8 cellular contexts compared by ENCODE assay signal in the genomic region with DNA sequence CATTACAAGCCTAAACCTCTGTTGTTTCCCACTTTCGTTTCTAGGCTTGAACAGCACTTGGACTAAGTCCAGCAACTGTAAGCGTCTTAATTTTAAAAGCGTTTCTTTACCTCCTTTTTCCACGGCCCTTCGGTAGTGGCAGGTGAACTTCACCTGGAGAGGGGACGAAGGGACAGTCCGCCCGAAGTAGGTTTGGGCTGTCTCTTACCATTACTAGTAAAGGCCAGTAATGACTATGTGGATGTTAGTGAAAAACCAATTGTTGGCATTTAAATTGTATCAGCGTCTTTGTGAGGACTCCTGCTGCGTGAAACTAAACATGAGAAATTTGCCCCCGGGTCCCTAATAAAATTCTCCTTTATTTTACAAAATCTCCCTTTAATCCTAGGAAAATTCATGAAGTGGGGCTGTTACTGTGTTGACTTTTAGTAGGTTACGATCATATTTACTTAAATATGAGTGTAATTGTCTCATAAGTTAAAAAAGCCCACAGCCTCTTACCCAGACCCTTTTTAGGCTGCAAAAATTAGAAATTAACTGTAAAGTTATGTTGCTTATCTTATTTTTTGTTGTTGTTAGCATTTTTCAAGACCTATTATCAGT. TPM values are rescaled to one million over a fixed set of nuclear protein-coding genes. Genes with fewer than 3 reads are reported as not detected.
DNase-seq lines count a peak whose midpoint lies in the region; ATAC-seq, FAIRE-seq and TF ChIP-seq lines count a peak whose summit lies in the region.

No MANE protein-coding gene starts in this region.

- peaks cover 58% of the 10 kb centered on the region for H3K79me2 ChIP-seq in mammary epithelial cell (ENCODE audit: insufficient read depth, low read length)
- peaks cover 57% of the 10 kb centered on the region for H3K79me2 ChIP-seq in HepG2 (ENCODE audit: insufficient read depth, low read length)

- no peak for TF ChIP-seq CTCF in mammary epithelial cell (conservative IDR thresholded peaks at IDR 0.05 in 1 of 2, IDR thresholded peaks at IDR 0.05 in 1 of 2; ENCODE audit: extremely low read depth in 1 of 2, insufficient read depth in 1 of 2, low read depth in 1 of 2, low read length in 2 of 2)
- no peak for TF ChIP-seq CTCF in HepG2 (CRISPR knock-in tag; IDR thresholded peaks at IDR 0.05)
- TF ChIP-seq CTCF in thyroid gland (IDR thresholded peaks at IDR 0.05): no peak

- no peak for TF ChIP-seq RAD21 in HepG2 (CRISPR knock-in tag; IDR thresholded peaks at IDR 0.05)

- FAIRE-seq in HepG2 (lab: Jason Lieb, UNC): no peak

- peak overlapping the region; percentile 92 for H3K27ac ChIP-seq in mammary epithelial cell (ENCODE audit: insufficient read depth, low read depth, low read length)
- H3K27ac ChIP-seq in HepG2 (ENCODE audit: extremely low read length, insufficient read depth, low read length): peak overlapping the region; percentile 98
- peak overlapping the region; percentile 99 to 100 (median 100) for H3K27ac ChIP-seq in thyroid gland

- dilution Hi-C loops in mammary epithelial cell (cut with HindIII; ENCODE audit: low sequenced_read_pairs): no loop called here

- H3K4me3 ChIP-seq in Jurkat, Clone E6-1 (ENCODE audit: low read length): peak overlapping the region; percentile 94
- H3K4me3 ChIP-seq in mammary epithelial cell (replicated peaks in 1 of 3; ENCODE audit: insufficient read depth in 1 of 3, low read depth in 2 of 3, low read length in 3 of 3) (peak overlapping the region; percentile 89 to 99 (median 99)), HepG2 (replicated peaks in 1 of 3; ENCODE audit: insufficient read depth in 1 of 3, low read depth in 2 of 3, low read length in 3 of 3) (peak overlapping the region; percentile 98 to 100 (median 99)), thyroid gland (replicated peaks in 1 of 3) (peak overlapping the region; percentile 45 to 99 (median 98))

- TF ChIP-seq POLR2A in HepG2 (IDR thresholded peaks at IDR 0.05; ENCODE audit: insufficient read depth in 1 of 2, low read depth in 2 of 2, low read length in 2 of 2) (no peak), thyroid gland (IDR thresholded peaks at IDR 0.05) (peak in 1 of 2 donors; percentile 18)

- CTCF ChIA-PET in mammary epithelial cell (lab: Charles Lee; ENCODE audit: low non-redundant PET) (interaction anchor here (0.6 to 1.3 kb wide), 2 partner anchors 107 to 346 kb away, joined by 7 to 9 read pairs; no protein-coding TSS in a partner anchor), HepG2 (lab: Yijun Ruan, JAX; ENCODE audit: low intra/inter-chr PET ratio, low total read pairs) (interaction anchor here (0.8 kb wide), 1 partner anchor 107 kb away, joined by 4 read pairs; no protein-coding TSS in a partner anchor)

- in situ Hi-C loops in mammary epithelial cell (cut with MboI; ENCODE audit: low sequenced_read_pairs in 2 of 2) (loop anchor here in 1 of 2 donors (5.0 kb wide), 1 partner anchor 107 kb away; no protein-coding TSS in a partner anchor), HepG2 (cut with HindIII; ENCODE audit: extremely low pct_ligation_motif_present, low pct_unique_long_range_greater_than_20kb) (loop anchor here (5.0 kb wide), 1 partner anchor 107 kb away; no protein-coding TSS in a partner anchor)

- H3K9ac ChIP-seq in mammary epithelial cell (ENCODE audit: insufficient read depth, low read length): peak overlapping the region; percentile 97
- peak overlapping the region; percentile 97 for H3K9ac ChIP-seq in HepG2 (ENCODE audit: insufficient read depth, low read depth, low read length)

- ATAC-seq in HepG2 (no peak), GM21447 (IDR thresholded peaks at IDR 0.05; ENCODE audit: unreplicated experiment) (no peak)

- H3K4me2 ChIP-seq in mammary epithelial cell (ENCODE audit: insufficient read depth, low read depth, low read length): peak overlapping the region; percentile 88
- peak overlapping the region; percentile 80 for H3K4me2 ChIP-seq in HepG2 (ENCODE audit: low read depth, low read length)

- H2AFZ ChIP-seq in mammary epithelial cell (ENCODE audit: low read depth, low read length) (peak overlapping the region; percentile 84), HepG2 (ENCODE audit: low read length) (no peak overlapping the region)

- no peaks in the 10 kb centered on the region for H3K9me3 ChIP-seq in mammary epithelial cell (replicated peaks; ENCODE audit: insufficient read depth, low read length)
- no peaks in the 10 kb centered on the region for H3K9me3 ChIP-seq in HepG2 (ENCODE audit: low read length)
- H3K9me3 ChIP-seq in thyroid gland: no peaks in the 10 kb centered on the region

- H3K27me3 ChIP-seq in mammary epithelial cell (ENCODE audit: insufficient read depth, low read length) (no peaks in the 10 kb centered on the region), HepG2 (ENCODE audit: control insufficient read depth in 1 of 2, insufficient read depth in 2 of 2, low read length in 2 of 2) (no peaks in the 10 kb centered on the region; a peak in 1 of 5 replicates), thyroid gland (no peaks in the 10 kb centered on the region)

- H3K4me1 ChIP-seq in mammary epithelial cell (ENCODE audit: insufficient read depth, low read length): peaks cover 27% of the 10 kb centered on the region
- H3K4me1 ChIP-seq in HepG2 (ENCODE audit: insufficient read depth, low read length): peaks cover 72% of the 10 kb centered on the region
- H3K4me1 ChIP-seq in thyroid gland: peaks cover 16 to 29% of the 10 kb centered on the region in 2 donors

- BruUV-seq in mammary epithelial cell (replicated peaks; lab: Mats Ljungman, UMichigan): TSS peak; percentile 27
- TSS peak; percentile 53 for BruUV-seq in HepG2 (replicated peaks; lab: Mats Ljungman, UMichigan)

- POLR2A ChIA-PET in HepG2 (lab: Yijun Ruan, JAX): interaction anchor here (2.3 to 2.8 kb wide), 2 partner anchors 33 to 107 kb away, joined by 11 to 20 read pairs; no protein-coding TSS in a partner anchor

- intact Hi-C loops in mammary epithelial cell (cut with micrococcal nuclease) (loop anchor here (1.0 to 10.0 kb wide), 6 partner anchors 23 to 271 kb away; a partner anchor contains a TSS), HepG2 (cut with micrococcal nuclease; ENCODE audit: unreplicated experiment) (loop anchor here (1.0 to 5.0 kb wide), 3 partner anchors 68 to 139 kb away; a partner anchor contains a TSS), thyroid gland (cut with DNase I) (loop anchor here (10.0 kb wide), 1 partner anchor 351 kb away; no protein-coding TSS in a partner anchor)

- no peak for TF ChIP-seq EP300 in HepG2 (IDR thresholded peaks at IDR 0.05; ENCODE audit: low read depth in 2 of 2, low read length in 2 of 2)
- TF ChIP-seq EP300 in HepG2 (CRISPR knock-in tag; IDR thresholded peaks at IDR 0.05; ENCODE audit: borderline replicate concordance): no peak

- H3K36me3 ChIP-seq in mammary epithelial cell (ENCODE audit: insufficient read depth, low read length): no peaks in the 10 kb centered on the region
- H3K36me3 ChIP-seq in HepG2 (replicated peaks in 1 of 2; ENCODE audit: control insufficient read depth in 1 of 2, insufficient read depth in 2 of 2, low read length in 2 of 2): 0 out of 5 replicates have a peak, but pooled peaks cover 0 to under 1% of the 10 kb centered on the region in 2 experiments
- H3K36me3 ChIP-seq in thyroid gland: no peaks in the 10 kb centered on the region

- under 1% methylated on average over 12 of the region's 12 CpGs for WGBS in mammary epithelial cell (ENCODE audit: low coverage, missing lambda C conversion rate)
- 3% methylated on average over 12 of the region's 12 CpGs for WGBS in HepG2 (ENCODE audit: low lambda C conversion rate)
- WGBS in thyroid gland, 2 donors: 1% methylated on average over 12 of the region's 12 CpGs

- DNase-seq in ELR (ENCODE audit: low read depth): peak; percentile 62
- peak; percentile 54 for DNase-seq in Jurkat, Clone E6-1 (ENCODE audit: low read depth, low spot score)
- DNase-seq in mammary epithelial cell: no peak
- no peak for DNase-seq in HepG2 (ENCODE audit: low spot score)
- DNase-seq in thyroid gland: no peak
- no peak for DNase-seq in MV-4-11 (lab: John Stamatoyannopoulos, UW)
- no peak for DNase-seq in ecto neural progenitor cell (ENCODE audit: low spot score)

- H4K20me1 ChIP-seq in mammary epithelial cell (ENCODE audit: insufficient read depth, low read length) (no peaks in the 10 kb centered on the region), HepG2 (ENCODE audit: insufficient read depth, low read length) (peaks cover 30% of the 10 kb centered on the region)

TF ChIP-seq in HepG2, 621 proteins besides CTCF, POLR2A, EP300 and RAD21 (continues in another document):
- TF ChIP-seq ZNF816 (CRISPR knock-in tag; IDR thresholded peaks at IDR 0.05; ENCODE audit: borderline replicate concordance): no peak
- no peak for TF ChIP-seq ZNF841 (CRISPR knock-in tag; IDR thresholded peaks at IDR 0.05; ENCODE audit: borderline replicate concordance)

RNA-seq across cellular contexts. Expression of a gene that starts 1.0 kb away (rescaled TPM):
- 203 TPM for polyA plus RNA-seq in Jurkat, Clone E6-1 (2012; ENCODE audit: insufficient read depth, insufficient read length)
- total RNA-seq in mammary epithelial cell (100 to 1,000 TPM; 187 to 317 TPM), HepG2 (2016; rRNA removed; fragmentation: Illumina TruSeq; extraction: Trizol) (80.7 and 158 TPM in 2 replicates), thyroid gland (100 to 1,000 TPM; 550 to 716 (median 624) TPM)
- polyA plus RNA-seq in mammary epithelial cell (227 TPM), HepG2 (2011; rRNA removed) (285 and 373 TPM in 2 replicates)
- polyA minus RNA-seq in mammary epithelial cell: 169 TPM
- 19.7 and 23.5 TPM in 2 replicates for total RNA-seq in HepG2 (2016; cell fraction: cytosol; rRNA removed; fragmentation: Illumina TruSeq; extraction: Trizol; ENCODE audit: low read depth)
- 78.9 and 158 TPM in 2 replicates for total RNA-seq in HepG2 (2016; cell fraction: insoluble cytoplasmic fraction; rRNA removed; fragmentation: Illumina TruSeq; extraction: Trizol)
- total RNA-seq in HepG2 (2016; cell fraction: membrane; rRNA removed; fragmentation: Illumina TruSeq; extraction: Trizol): 28.8 and 29.1 TPM in 2 replicates
- total RNA-seq in HepG2 (2016; cell fraction: nucleus; rRNA removed; fragmentation: Illumina TruSeq; extraction: Trizol): 139 and 183 TPM in 2 replicates
- polyA plus RNA-seq in HepG2 (2011; cell fraction: cytosol; rRNA removed): 119 and 216 TPM in 2 replicates
- 51.2 and 79.9 TPM in 2 replicates for polyA plus RNA-seq in HepG2 (2011; cell fraction: nucleus; rRNA removed)
- 312 and 366 TPM in 2 replicates for polyA plus RNA-seq in HepG2 (2012)
- polyA plus RNA-seq in HepG2 (2016; cell fraction: cytosol; fragmentation: Illumina TruSeq; extraction: Trizol; ENCODE audit: low read depth): 32.7 and 38.7 TPM in 2 replicates
- polyA plus RNA-seq in HepG2 (2016; cell fraction: insoluble cytoplasmic fraction; fragmentation: Illumina TruSeq; extraction: Trizol; ENCODE audit: low read depth): 145 and 159 TPM in 2 replicates
- 44.0 and 47.1 TPM in 2 replicates for polyA plus RNA-seq in HepG2 (2016; cell fraction: membrane; fragmentation: Illumina TruSeq; extraction: Trizol; ENCODE audit: low read depth)
- polyA plus RNA-seq in HepG2 (2016; cell fraction: nucleus; fragmentation: Illumina TruSeq; extraction: Trizol; ENCODE audit: insufficient read depth, low read depth): 391 and 415 TPM in 2 replicates
- polyA minus RNA-seq in HepG2 (2011; rRNA and poly(A)+ RNA removed; ENCODE audit: low replicate concordance): 16.4 and 36.7 TPM in 2 replicates
- 139 and 194 TPM in 2 replicates for polyA minus RNA-seq in HepG2 (2011; cell fraction: cytosol; rRNA and poly(A)+ RNA removed)
- polyA minus RNA-seq in HepG2 (2011; cell fraction: nucleus; rRNA and poly(A)+ RNA removed): 29.0 and 53.7 TPM in 2 replicates

Comparison
In these comparisons a context has a peak if more than half of its experiments do, and no peak if none do; other contexts are left out.
1. DNase-seq: peak in ELR (single experiment) and Jurkat, Clone E6-1 (single experiment); none in mammary epithelial cell (single experiment), HepG2 (single experiment), thyroid gland (0 of 2), MV-4-11 (single experiment) and ecto neural progenitor cell (single experiment).
2. Peak in every context shown above with its lines, with median percentiles within 50 percentile points of each other: H3K4me3 ChIP-seq and H3K27ac ChIP-seq.